In genomic region chr19:30704716-30705115, GRCh38 we compare ENCODE assay signal across 27 cellular contexts.
"Had no signal": no experiment of that assay in that cellular context is flagged by ENCODE, and none has a peak within 500 bp of the region (broad histone marks: within the 10 kb centered on the region; RNA-seq: fewer than 3 reads in every experiment).

No MANE protein-coding gene starts in this region.

- ATAC-seq: stimulated activated effector memory CD8-positive, alpha-beta T cell treated with anti-CD3 and anti-CD28 coated beads, Interleukin-12 subunit alpha, Interleukin-12 subunit beta, amount 100 ng/mL, for 72 hours; stimulated activated memory B cell treated with anti-CD40 and anti-IgM and Interleukin-4, amounts not matched to agents 10 μg/mL and 1 μg/mL and 100 μg/mL, for 72 hours; stimulated activated naive B cell treated with anti-CD40 and anti-IgM and Interleukin-4, amounts not matched to agents 10 μg/mL and 1 μg/mL and 100 μg/mL, for 72 hours; stimulated activated naive CD8-positive, alpha-beta T cell treated with anti-CD3 and anti-CD28 coated beads, Interleukin-15, amount 100 ng/mL, for 72 hours; stimulated activated naive CD8-positive, alpha-beta T cell treated with anti-CD3 and anti-CD28 coated beads, Interleukin-15, Interleukin-2, amounts not matched to agents 100 U/mL and 50 U/mL, for 24 hours; upper lobe of right lung had no signal

- H3K4me3 ChIP-seq: stomach, suprapubic skin, testis, thoracic aorta, thyroid gland, tibial artery, tibial nerve, transverse colon, upper lobe of left lung, upper lobe of right lung, uterus, vagina had no signal

- H3K4me1 ChIP-seq: stomach, suprapubic skin, testis, thyroid gland, tibial artery, tibial nerve, transverse colon, upper lobe of left lung, upper lobe of right lung, uterus, vagina had no signal

- H3K27me3 ChIP-seq: testis, thyroid gland, tibial nerve, transverse colon, upper lobe of left lung, uterus, vagina had no signal

- H3K27ac ChIP-seq: stomach, suprapubic skin, testis, thoracic aorta, thyroid gland, tibial artery, tibial nerve, transverse colon, upper lobe of left lung, upper lobe of right lung, uterus, vagina had no signal

- H3K36me3 ChIP-seq: stomach, suprapubic skin, thoracic aorta, thyroid gland, tibial artery, tibial nerve, transverse colon, upper lobe of left lung, upper lobe of right lung, uterus, vagina had no signal

- DNase-seq: stimulated activated CD4-positive, alpha-beta T cell treated with anti-CD3 and anti-CD28 coated beads, Interleukin-2, amount 100 ng/mL, for 48 hours; stimulated activated CD4-positive, alpha-beta T cell treated with anti-CD3 and anti-CD28 coated beads, Interleukin-4, amount 100 ng/mL, for 1 hour; stimulated activated CD4-positive, alpha-beta T cell treated with anti-CD3 and anti-CD28 coated beads, Interleukin-4, amount 100 ng/mL, for 24 hours; stimulated activated CD4-positive, alpha-beta T cell treated with anti-CD3 and anti-CD28 coated beads, Interleukin-4, amount 100 ng/mL, for 4 hours; stimulated activated CD8-positive, alpha-beta memory T cell treated with anti-CD3 and anti-CD28 coated beads, Interleukin-4, amount 100 ng/mL, for 48 hours; stimulated activated naive B cell treated with anti-CD40 and anti-IgM and Interleukin-4, amounts not matched to agents 10 μg/mL and 1 μg/mL and 100 μg/mL, for 72 hours; stimulated activated naive CD4-positive, alpha-beta T cell; stimulated activated naive CD4-positive, alpha-beta T cell treated with Interleukin-2 at 50 U/mL for 16 hours; stimulated activated naive CD8-positive, alpha-beta T cell treated with anti-CD3 and anti-CD28 coated beads, Interleukin-15, amount 100 ng/mL, for 72 hours; stimulated activated naive CD8-positive, alpha-beta T cell treated with anti-CD3 and anti-CD28 coated beads, Interleukin-15, Interleukin-2, amounts not matched to agents 100 U/mL and 50 U/mL, for 24 hours; stomach; substantia nigra; testis; thyroid gland; transverse colon; trophoblast cell; upper lobe of left lung; upper lobe of right lung; uterus had no signal

- FAIRE-seq: urothelium cell line had no signal

- H3K9me3 ChIP-seq: stomach, suprapubic skin, testis, thoracic aorta, thyroid gland, tibial artery, tibial nerve, transverse colon, upper lobe of left lung, upper lobe of right lung, uterus, vagina had no signal
